ENCODE assay signal across 16 cellular contexts in the genomic region with DNA sequence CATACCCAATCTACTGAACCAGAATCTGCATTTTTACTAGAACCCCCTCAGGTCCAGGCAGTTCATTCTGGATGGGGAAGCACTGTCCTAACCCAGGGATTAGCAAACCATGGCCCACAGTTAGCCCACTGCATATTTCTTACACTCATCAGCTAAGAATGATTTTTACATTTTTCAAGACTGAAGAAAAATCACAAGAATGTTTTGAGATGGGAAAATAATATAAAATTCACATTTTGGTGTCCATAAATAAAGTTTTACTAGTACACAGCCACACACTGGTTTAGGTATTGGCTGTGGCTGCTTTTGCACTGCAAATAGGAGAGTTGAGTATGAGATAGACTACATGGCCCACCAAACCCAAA. TPM values are rescaled to one million over a fixed set of nuclear protein-coding genes. Genes with fewer than 3 reads are reported as not detected.
DNase-seq lines count a peak whose midpoint lies in the region; ATAC-seq and TF ChIP-seq lines count a peak whose summit lies in the region.
"Had no signal": no experiment of that assay in that cellular context is flagged by ENCODE, and none has a peak within 500 bp of the region (broad histone marks: within the 10 kb centered on the region; RNA-seq: fewer than 3 reads in every experiment).

No MANE protein-coding gene starts in this region.

- H2AK9ac ChIP-seq in IMR-90 (replicated peaks; ENCODE audit: low read depth, low read length, poor library complexity), result no peak overlapping the region

- DNase-seq in IMR-90, result peak; percentile 39
- no peak for DNase-seq in type B pancreatic cell (ENCODE audit: extremely low spot score, unreplicated experiment)
- no peak for DNase-seq in spleen
- no peak for DNase-seq in DMS 273 (lab: John Stamatoyannopoulos, UW; ENCODE audit: unreplicated experiment)
- DNase-seq: activated CD8-positive, alpha-beta memory T cell treated with anti-CD3 and anti-CD28 coated beads, Interleukin-2, amount 10 ng/mL, durations not matched to agents 7 days and 5 days; NCI-H187 treated with DMSO at 0.1 percent for 48 hours; NCI-H345; NK-92 treated with Interleukin-12 subunit alpha and Interleukin-12 subunit beta, amount 100 ng/mL, for 24 hours; RPMI8226; T1000 had no signal

- no peak overlapping the region for H3K23ac ChIP-seq in IMR-90 (ENCODE audit: low read depth, low read length)

- H3K4me1 Mint-ChIP-seq in type B pancreatic cell (ENCODE audit: unreplicated experiment), result peaks cover 65% of the 10 kb centered on the region

- peak overlapping the region; percentile 45; the same call in 1 of the 2 replicates for H2BK120ac ChIP-seq in IMR-90 (ENCODE audit: low read depth, low read length)

- peak overlapping the region; percentile 69 for H3K4me3 Mint-ChIP-seq in type B pancreatic cell
- H3K4me3 Mint-ChIP-seq: activated CD8-positive, alpha-beta memory T cell treated with anti-CD3 and anti-CD28 coated beads, Interleukin-2, amount 10 ng/mL, durations not matched to agents 7 days and 5 days; activated T-helper 17 cell treated with anti-CD3 and anti-CD28 coated beads, Interleukin-2, amount 50 U/mL, for 72 hours had no signal

- H2BK5ac ChIP-seq in IMR-90 (ENCODE audit: low read depth, low read length, poor library complexity, severe bottlenecking), result peak overlapping the region; percentile 80

- peak overlapping the region; percentile 24 for H3K18ac ChIP-seq in IMR-90 (ENCODE audit: low read depth, low read length)

- peaks cover 1% of the 10 kb centered on the region for H3K36me3 Mint-ChIP-seq in type B pancreatic cell
- H3K36me3 Mint-ChIP-seq: activated CD8-positive, alpha-beta memory T cell treated with anti-CD3 and anti-CD28 coated beads, Interleukin-2, amount 10 ng/mL, durations not matched to agents 7 days and 5 days had no signal

- H3K9me3 ChIP-seq in IMR-90 (ENCODE audit: control insufficient read depth, insufficient read depth, low read length) (no peaks in the 10 kb centered on the region), duodenal mucosa (ENCODE audit: control insufficient read depth in 1 of 2, low read length in 2 of 2) (no peaks in the 10 kb centered on the region), mesodermal cell (ENCODE audit: control insufficient read depth, low read length) (no peaks in the 10 kb centered on the region), spleen (peaks cover 0 to 4% (median 0%) of the 10 kb centered on the region in 8 donors)
- H3K9me3 ChIP-seq: mucosa of descending colon had no signal

- H3K27ac Mint-ChIP-seq in type B pancreatic cell, result peak overlapping the region; percentile 91
- H3K27ac Mint-ChIP-seq: activated CD8-positive, alpha-beta memory T cell treated with anti-CD3 and anti-CD28 coated beads, Interleukin-2, amount 10 ng/mL, durations not matched to agents 7 days and 5 days; activated T-helper 17 cell treated with anti-CD3 and anti-CD28 coated beads, Interleukin-2, amount 50 U/mL, for 72 hours had no signal

- no peak overlapping the region for H3K4me3 ChIP-seq in IMR-90 (ENCODE audit: insufficient read depth, low read depth, low read length)
- peak overlapping the region; percentile 2 to 40 for H3K4me3 ChIP-seq in duodenal mucosa (ENCODE audit: low read depth in 1 of 2, low read length in 2 of 2)
- H3K4me3 ChIP-seq in mesodermal cell (ENCODE audit: extremely low read depth, insufficient read depth, low read length, poor library complexity, severe bottlenecking), result no peak overlapping the region
- H3K4me3 ChIP-seq in spleen, result no peak overlapping the region
- H3K4me3 ChIP-seq: BLaER1 treated with 17β-estradiol and CSF1 and Interleukin-3, amounts not matched to agents 10 nM and 100 nM; mucosa of descending colon had no signal

- no peak overlapping the region for H2AFZ ChIP-seq in IMR-90 (replicated peaks; ENCODE audit: low read length, poor library complexity)

- H3K27me3 ChIP-seq in IMR-90 (ENCODE audit: control insufficient read depth, insufficient read depth, low read length), result peaks cover 10% of the 10 kb centered on the region
- H3K27me3 ChIP-seq in duodenal mucosa (ENCODE audit: control insufficient read depth in 1 of 2, insufficient read depth in 2 of 2, low read length in 2 of 2), result no peaks in the 10 kb centered on the region
- peaks cover 0 to 66% (median 14%) of the 10 kb centered on the region in 7 donors for H3K27me3 ChIP-seq in spleen (replicated peaks in 1 of 7)

- no peaks in the 10 kb centered on the region for H3K9me3 Mint-ChIP-seq in type B pancreatic cell
- H3K9me3 Mint-ChIP-seq: activated T-helper 17 cell treated with anti-CD3 and anti-CD28 coated beads, Interleukin-2, amount 50 U/mL, for 72 hours had no signal

- H3K36me3 ChIP-seq in IMR-90 (ENCODE audit: control insufficient read depth, insufficient read depth, low read length) (no peaks in the 10 kb centered on the region), duodenal mucosa (ENCODE audit: control insufficient read depth in 1 of 2, insufficient read depth in 2 of 2, low read length in 2 of 2) (no peaks in the 10 kb centered on the region), mesodermal cell (ENCODE audit: control insufficient read depth, insufficient read depth, low read length) (no peaks in the 10 kb centered on the region), spleen (peaks cover 0 to 7% (median 0%) of the 10 kb centered on the region in 6 donors)

- no peaks in the 10 kb centered on the region for H3K27me3 Mint-ChIP-seq in type B pancreatic cell
- H3K27me3 Mint-ChIP-seq: activated T-helper 17 cell treated with anti-CD3 and anti-CD28 coated beads, Interleukin-2, amount 50 U/mL, for 72 hours had no signal

- CTCF ChIA-PET in IMR-90 (lab: Yijun Ruan, JAX), result interaction anchor here (0.5 to 2.6 kb wide), 3 partner anchors 83 to 1947 kb away, joined by 3 to 59 read pairs (median 5); no protein-coding TSS in a partner anchor

- intact Hi-C loops in IMR-90 (cut with micrococcal nuclease), result loop anchor here (2.0 to 10.0 kb wide), 2 partner anchors 322 to 414 kb away; partner anchors contain the start of gene EIF3F
- intact Hi-C loops in spleen (cut with DNase I; ENCODE audit: low total_unique reads), result loop anchor here (5.0 kb wide), 1 partner anchor 114 kb away; no protein-coding TSS in a partner anchor

- TF ChIP-seq CTCF in IMR-90 (conservative IDR thresholded peaks at IDR 0.05; ENCODE audit: low read depth, low read length), result no peak
- no peak for TF ChIP-seq CTCF in type B pancreatic cell (conservative IDR thresholded peaks at IDR 0.05)
- no peak for TF ChIP-seq CTCF in spleen (IDR thresholded peaks at IDR 0.05 in 8 of 11, conservative IDR thresholded peaks at IDR 0.05 in 3 of 11)

- H3K9me1 ChIP-seq in IMR-90 (ENCODE audit: insufficient read depth, low read length), result peaks cover 9% of the 10 kb centered on the region; the same call in 1 of the 2 replicates

- peak overlapping the region; percentile 3; the same call in 1 of the 2 replicates for H3K4ac ChIP-seq in IMR-90 (ENCODE audit: low read depth, low read length)

- H4K8ac ChIP-seq in IMR-90 (ENCODE audit: low read depth in 2 of 2, low read length in 2 of 2), result peak overlapping the region; percentile 1 to 37; a peak in 3 of 4 replicates

- peak overlapping the region; percentile 75; the same call in 1 of the 2 replicates for H2BK20ac ChIP-seq in IMR-90 (ENCODE audit: low read depth, low read length)

- peak overlapping the region; percentile 30; the same call in 1 of the 2 replicates for H3K27ac ChIP-seq in IMR-90 (ENCODE audit: insufficient read depth, low read length)
- H3K27ac ChIP-seq in duodenal mucosa (ENCODE audit: low read depth, low read length), result no peak overlapping the region
- peak overlapping the region; percentile 61 for H3K27ac ChIP-seq in mesodermal cell (ENCODE audit: low read depth, low read length, severe bottlenecking)
- no peak overlapping the region for H3K27ac ChIP-seq in spleen
- H3K27ac ChIP-seq: BLaER1 treated with 17β-estradiol and CSF1 and Interleukin-3, amounts not matched to agents 10 nM and 100 nM had no signal

- dilution Hi-C loops in IMR-90 (cut with HindIII; ENCODE audit: low sequenced_read_pairs, unreplicated experiment), result no loop called here

- peak overlapping the region; percentile 1; the same call in 1 of the 3 replicates for H2BK15ac ChIP-seq in IMR-90 (ENCODE audit: low read depth, low read length)

- peak; percentile 16 for ATAC-seq in IMR-90 (ENCODE audit: low read depth)
- no peak for ATAC-seq in HG03442 (IDR thresholded peaks at IDR 0.05; ENCODE audit: unreplicated experiment)
- ATAC-seq: activated CD8-positive, alpha-beta memory T cell treated with anti-CD3 and anti-CD28 coated beads, Interleukin-2, amount 10 ng/mL, durations not matched to agents 7 days and 5 days; activated T-helper 17 cell treated with anti-CD3 and anti-CD28 coated beads, Interleukin-2, amount 50 U/mL, for 72 hours had no signal

- no peak for TF ChIP-seq RAD21 in IMR-90 (IDR thresholded peaks at IDR 0.05; ENCODE audit: low read length)

- no peaks in the 10 kb centered on the region for H3K79me1 ChIP-seq in IMR-90 (ENCODE audit: low read depth in 1 of 2, low read length in 2 of 2)

- no peak overlapping the region for H3K56ac ChIP-seq in IMR-90 (ENCODE audit: extremely low read depth, insufficient read depth, low read length)

- BruUV-seq in IMR-90 (replicated peaks; lab: Mats Ljungman, UMichigan), result no TSS peak

- H3K14ac ChIP-seq in IMR-90 (replicated peaks; ENCODE audit: low read depth, low read length), result peak overlapping the region; percentile 74; the same call in 1 of the 2 replicates

- in situ Hi-C loops in IMR-90 (cut with MboI; ENCODE audit: low sequenced_read_pairs), result loop anchor here (5.0 to 25.0 kb wide), 4 partner anchors 79 to 414 kb away; partner anchors contain the start of gene EIF3F

- TF ChIP-seq POLR2A in IMR-90 (IDR thresholded peaks at IDR 0.05; ENCODE audit: low read depth, low read length), result no peak
- no peak for TF ChIP-seq POLR2A in spleen (IDR thresholded peaks at IDR 0.05)

- no peaks in the 10 kb centered on the region for H4K20me1 ChIP-seq in IMR-90 (ENCODE audit: insufficient read depth, low read length)

- H4K5ac ChIP-seq in IMR-90 (ENCODE audit: low read depth, low read length), result peak overlapping the region; percentile 40; the same call in 1 of the 2 replicates

- POLR2A ChIA-PET in IMR-90 (lab: Charles Lee; ENCODE audit: unreplicated experiment), result no interaction called here

- H3K4me1 ChIP-seq in IMR-90 (ENCODE audit: control insufficient read depth, insufficient read depth, low read length), result peaks cover 46% of the 10 kb centered on the region
- H3K4me1 ChIP-seq in duodenal mucosa (ENCODE audit: control insufficient read depth in 1 of 2, insufficient read depth in 2 of 2, low read length in 2 of 2), result peaks cover 46 to 50% of the 10 kb centered on the region in 2 donors
- H3K4me1 ChIP-seq in mesodermal cell (ENCODE audit: control insufficient read depth, insufficient read depth, low read length, poor library complexity, severe bottlenecking), result peaks cover 58% of the 10 kb centered on the region
- peaks cover 23 to 68% (median 40%) of the 10 kb centered on the region in 6 donors for H3K4me1 ChIP-seq in spleen

- H3K9ac ChIP-seq in IMR-90 (ENCODE audit: low read depth, low read length), result no peak overlapping the region
- H3K9ac ChIP-seq in duodenal mucosa (ENCODE audit: low read depth in 1 of 2, low read length in 2 of 2), result no peak overlapping the region
- H3K9ac ChIP-seq: BLaER1 treated with 17β-estradiol and CSF1 and Interleukin-3, amounts not matched to agents 10 nM and 100 nM had no signal

- peak overlapping the region; percentile 30; the same call in 1 of the 2 replicates for H3K4me2 ChIP-seq in IMR-90 (ENCODE audit: low read depth, low read length)

- peak overlapping the region; percentile 43 for H4K91ac ChIP-seq in IMR-90 (ENCODE audit: insufficient read depth, low read depth, low read length)

- H2AK5ac ChIP-seq in IMR-90 (ENCODE audit: low read depth, low read length), result peak overlapping the region; percentile 33; the same call in 1 of the 2 replicates

RNA-seq across cellular contexts. Expression of gene PPFIBP2, which starts 59.4 kb away (rescaled TPM):
- total RNA-seq in IMR-90 (2012; rRNA removed) (9.4 and 11.8 TPM in 2 replicates), type B pancreatic cell (ENCODE audit: low replicate concordance) (28.2 and 70.7 TPM in 2 replicates), spleen (10 to 100 TPM; 28.2 to 75.1 (median 41.4) TPM)
- polyA plus RNA-seq in IMR-90 (2012; rRNA removed) (4.2 and 6.0 TPM in 2 replicates), spleen (10 to 100 TPM; 17.2 to 25.0 (median 18.1) TPM)
- polyA plus RNA-seq in IMR-90 (2012; cell fraction: cytosol; rRNA removed), result 2.2 and 2.4 TPM in 2 replicates
- 4.9 and 13.2 TPM in 2 replicates for polyA plus RNA-seq in IMR-90 (2012; cell fraction: nucleus; rRNA removed; ENCODE audit: low replicate concordance)
- 57.5 TPM for polyA plus RNA-seq in mesodermal cell (2013, experiment 1 of 2)
- polyA plus RNA-seq in mesodermal cell (2013, experiment 2 of 2), result 54.4 TPM

Comparison
In these comparisons a context has a peak if more than half of its experiments do, and no peak if none do; other contexts are left out.
1. H3K27ac ChIP-seq: peak in IMR-90 (single experiment) and mesodermal cell (single experiment); none in duodenal mucosa (single experiment) and spleen (0 of 8).
2. H3K4me3 ChIP-seq: peak in duodenal mucosa (2 of 2); none in IMR-90 (single experiment), mesodermal cell (single experiment) and spleen (0 of 8).